In genomic region chr22:37609240-37610152, GRCh38 we compare ENCODE assay signal across 6 cellular contexts. TPM values are rescaled to one million over a fixed set of nuclear protein-coding genes. Genes with fewer than 3 reads are reported as not detected.
DNase-seq lines count a peak whose midpoint lies in the region; ATAC-seq and TF ChIP-seq lines count a peak whose summit lies in the region.

No MANE protein-coding gene starts in this region.

- H3K36me3 ChIP-seq in kidney epithelial cell (ENCODE audit: control insufficient read depth, insufficient read depth, low read length): no peaks in the 10 kb centered on the region

- TF ChIP-seq CTCF in VCaP (conservative IDR thresholded peaks at IDR 0.05) (no peak), kidney epithelial cell (IDR thresholded peaks at IDR 0.05; ENCODE audit: insufficient read depth, low read length, poor library complexity, severe bottlenecking) (no peak)

- no peak for DNase-seq in kidney epithelial cell (ENCODE audit: low read depth)
- DNase-seq in midbrain (lab: John Stamatoyannopoulos, UW): no peak
- no peak for DNase-seq in stimulated activated CD4-positive, alpha-beta T cell treated with anti-CD3 and anti-CD28 coated beads, Interleukin-12 subunit alpha, Interleukin-12 subunit beta, amount 100 ng/mL, for 4 hours
- no peak for DNase-seq in NCI-H1092 treated with DMSO at 0.1 percent for 48 hours (lab: John Stamatoyannopoulos, UW)

- ATAC-seq in GM21526 (IDR thresholded peaks at IDR 0.05; ENCODE audit: low FRiP score, unreplicated experiment): peak; percentile 2

- H3K27ac ChIP-seq in VCaP: peak overlapping the region; percentile 96

- H3K27me3 ChIP-seq in kidney epithelial cell (ENCODE audit: control insufficient read depth, insufficient read depth, low read length): peaks cover 2% of the 10 kb centered on the region

- H3K4me3 ChIP-seq in kidney epithelial cell (ENCODE audit: low read depth, low read length): peak overlapping the region; percentile 90

RNA-seq across cellular contexts. Expression of gene GGA1, which starts 0.9 kb away (rescaled TPM):
- 65.9 and 75.2 TPM in 2 replicates for total RNA-seq in kidney epithelial cell

RNA-seq across cellular contexts. Expression of gene LGALS2, which starts 29.6 kb away (rescaled TPM):
- total RNA-seq in kidney epithelial cell: not detected in 2 replicates

RNA-seq across cellular contexts. Expression of gene SH3BP1, which starts 30.0 kb away (rescaled TPM):
- total RNA-seq in kidney epithelial cell: 5.0 and 10.4 TPM in 2 replicates

RNA-seq across cellular contexts. Expression of gene PDXP, which starts 49.0 kb away (rescaled TPM):
- total RNA-seq in kidney epithelial cell: 13.3 and 14.3 TPM in 2 replicates

RNA-seq across cellular contexts. Expression of gene CDC42EP1, which starts 49.2 kb away (rescaled TPM):
- total RNA-seq in kidney epithelial cell: 98.1 and 150 TPM in 2 replicates
